ENCODE assay signal across 11 cellular contexts in the genomic region with DNA sequence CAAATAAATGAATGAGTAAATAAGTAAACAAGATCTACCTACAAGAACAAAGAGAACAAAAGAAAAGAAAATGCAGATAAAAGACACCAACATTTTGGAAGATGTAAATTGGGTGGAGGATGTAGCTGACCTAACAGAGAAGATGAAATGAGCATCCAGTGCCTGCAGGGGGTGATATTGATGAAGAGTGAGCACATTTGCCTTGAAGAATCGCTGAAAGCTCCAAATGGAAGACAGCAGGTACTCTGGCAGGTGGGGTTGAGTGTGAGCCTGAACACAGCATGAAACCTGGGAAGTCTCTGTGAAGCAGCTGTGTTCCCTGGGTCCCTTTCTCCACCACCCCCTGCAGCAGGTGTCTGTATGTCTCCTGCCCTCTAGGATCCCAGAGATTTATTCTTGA.
DNase-seq lines count a peak whose midpoint lies in the region; ATAC-seq and TF ChIP-seq lines count a peak whose summit lies in the region.
"Had no signal": no experiment of that assay in that cellular context is flagged by ENCODE, and none has a peak within 500 bp of the region (broad histone marks: within the 10 kb centered on the region; RNA-seq: fewer than 3 reads in every experiment).

No MANE protein-coding gene starts in this region.

- no peaks in the 10 kb centered on the region for H3K9me3 ChIP-seq in Caco-2

- DNase-seq in Caco-2 (peak; percentile 35 to 46), HFF-Myc (ENCODE audit: extremely low read depth, low read depth) (no peak), kidney glomerular epithelial cell (lab: John Stamatoyannopoulos, UW) (peak; percentile 29), caudate nucleus (lab: John Stamatoyannopoulos, UW) (no peak), NCI-H1092 treated with DMSO at 0.1 percent for 48 hours (lab: John Stamatoyannopoulos, UW) (no peak), occipital lobe (lab: John Stamatoyannopoulos, UW) (no peak)
- DNase-seq: activated CD8-positive, alpha-beta memory T cell treated with anti-CD3 and anti-CD28 coated beads, Interleukin-2, amount 10 ng/mL, durations not matched to agents 7 days and 5 days; NCI-H82; stimulated activated naive B cell treated with anti-CD40 and anti-IgM and Interleukin-4, amounts not matched to agents 10 μg/mL and 1 μg/mL and 100 μg/mL, for 72 hours had no signal

- no peaks in the 10 kb centered on the region for H3K36me3 ChIP-seq in Caco-2 (ENCODE audit: control insufficient read depth, insufficient read depth, low read length)

- H3K27ac Mint-ChIP-seq in Caco-2 (ENCODE audit: unreplicated experiment): no peak overlapping the region
- H3K27ac Mint-ChIP-seq: activated CD8-positive, alpha-beta memory T cell treated with anti-CD3 and anti-CD28 coated beads, Interleukin-2, amount 10 ng/mL, durations not matched to agents 7 days and 5 days; stimulated activated naive B cell treated with anti-CD40 and anti-IgM and Interleukin-4, amounts not matched to agents 10 μg/mL and 1 μg/mL and 100 μg/mL, for 72 hours had no signal

- CTCF ChIA-PET in Caco-2 (lab: Charles Lee): interaction anchor here (0.6 to 1.9 kb wide), 3 partner anchors 115 to 627 kb away, joined by 3 to 9 read pairs (median 4); no protein-coding TSS in a partner anchor

- intact Hi-C loops in Caco-2 (cut with micrococcal nuclease; ENCODE audit: unreplicated experiment): loop anchor here (1.0 to 5.0 kb wide), 2 partner anchors 82 to 341 kb away; no protein-coding TSS in a partner anchor

- H3K4me3 ChIP-seq in Caco-2 (ENCODE audit: low read depth, low read length) (no peak overlapping the region), HFF-Myc (replicated peaks; ENCODE audit: low read depth, low read length) (no peak overlapping the region)

- H3K4me1 Mint-ChIP-seq in Caco-2 (ENCODE audit: low read depth, unreplicated experiment): no peaks in the 10 kb centered on the region
- H3K4me1 Mint-ChIP-seq: activated CD8-positive, alpha-beta memory T cell treated with anti-CD3 and anti-CD28 coated beads, Interleukin-2, amount 10 ng/mL, durations not matched to agents 7 days and 5 days; stimulated activated naive B cell treated with anti-CD40 and anti-IgM and Interleukin-4, amounts not matched to agents 10 μg/mL and 1 μg/mL and 100 μg/mL, for 72 hours had no signal

- no peaks in the 10 kb centered on the region for H3K4me1 ChIP-seq in Caco-2

- H3K4me3 Mint-ChIP-seq in Caco-2 (ENCODE audit: unreplicated experiment): no peak overlapping the region
- H3K4me3 Mint-ChIP-seq: activated CD8-positive, alpha-beta memory T cell treated with anti-CD3 and anti-CD28 coated beads, Interleukin-2, amount 10 ng/mL, durations not matched to agents 7 days and 5 days; stimulated activated naive B cell treated with anti-CD40 and anti-IgM and Interleukin-4, amounts not matched to agents 10 μg/mL and 1 μg/mL and 100 μg/mL, for 72 hours had no signal

- no peaks in the 10 kb centered on the region for H3K27me3 Mint-ChIP-seq in Caco-2 (ENCODE audit: insufficient read depth, unreplicated experiment)

- POLR2A ChIA-PET in Caco-2 (lab: Charles Lee): interaction anchor here (0.5 kb wide), 1 partner anchor 154 kb away, joined by 4 read pairs; no protein-coding TSS in a partner anchor

- no peak overlapping the region for H3K27ac ChIP-seq in VCaP
- H3K27ac ChIP-seq in caudate nucleus (ENCODE audit: low read depth, low read length): no peak overlapping the region

- BruUV-seq in Caco-2 (replicated peaks; lab: Mats Ljungman, UMichigan): no TSS peak

- H3K9me3 Mint-ChIP-seq in Caco-2 (ENCODE audit: unreplicated experiment): no peaks in the 10 kb centered on the region
- H3K9me3 Mint-ChIP-seq: stimulated activated naive B cell treated with anti-CD40 and anti-IgM and Interleukin-4, amounts not matched to agents 10 μg/mL and 1 μg/mL and 100 μg/mL, for 72 hours had no signal

- H3K27me3 ChIP-seq in Caco-2 (replicated peaks; ENCODE audit: control insufficient read depth, insufficient read depth, low read length): no peaks in the 10 kb centered on the region

- no peaks in the 10 kb centered on the region for H3K36me3 Mint-ChIP-seq in Caco-2 (ENCODE audit: insufficient read depth, unreplicated experiment)
- H3K36me3 Mint-ChIP-seq: activated CD8-positive, alpha-beta memory T cell treated with anti-CD3 and anti-CD28 coated beads, Interleukin-2, amount 10 ng/mL, durations not matched to agents 7 days and 5 days; stimulated activated naive B cell treated with anti-CD40 and anti-IgM and Interleukin-4, amounts not matched to agents 10 μg/mL and 1 μg/mL and 100 μg/mL, for 72 hours had no signal

- no peak for ATAC-seq in GM19452 (IDR thresholded peaks at IDR 0.05; ENCODE audit: unreplicated experiment)
- ATAC-seq: activated CD8-positive, alpha-beta memory T cell treated with anti-CD3 and anti-CD28 coated beads, Interleukin-2, amount 10 ng/mL, durations not matched to agents 7 days and 5 days; stimulated activated naive B cell treated with anti-CD40 and anti-IgM and Interleukin-4, amounts not matched to agents 10 μg/mL and 1 μg/mL and 100 μg/mL, for 72 hours had no signal

- TF ChIP-seq CTCF in Caco-2 (IDR thresholded peaks at IDR 0.05; ENCODE audit: insufficient read depth in 1 of 2, low read depth in 1 of 2, low read length in 1 of 2, severe bottlenecking in 1 of 2, unreplicated experiment in 1 of 2) (peak; percentile 23 to 39), HFF-Myc (IDR thresholded peaks at IDR 0.05; ENCODE audit: low read depth, low read length, missing control alignments) (peak; percentile 49), VCaP (conservative IDR thresholded peaks at IDR 0.05) (peak; percentile 19; the same call in 1 of the 2 replicates)

Comparison
In these comparisons a context has a peak if more than half of its experiments do, and no peak if none do; other contexts are left out.
1. DNase-seq: peak in Caco-2 (2 of 2) and kidney glomerular epithelial cell (single experiment); none in HFF-Myc (single experiment), caudate nucleus (0 of 61), NCI-H1092 treated with DMSO at 0.1 percent for 48 hours (single experiment) and occipital lobe (single experiment).
2. Peak in every context shown above with its lines, with median percentiles within 50 percentile points of each other: CTCF ChIP-seq.